14 cellular contexts compared by ENCODE assay signal in the genomic region with DNA sequence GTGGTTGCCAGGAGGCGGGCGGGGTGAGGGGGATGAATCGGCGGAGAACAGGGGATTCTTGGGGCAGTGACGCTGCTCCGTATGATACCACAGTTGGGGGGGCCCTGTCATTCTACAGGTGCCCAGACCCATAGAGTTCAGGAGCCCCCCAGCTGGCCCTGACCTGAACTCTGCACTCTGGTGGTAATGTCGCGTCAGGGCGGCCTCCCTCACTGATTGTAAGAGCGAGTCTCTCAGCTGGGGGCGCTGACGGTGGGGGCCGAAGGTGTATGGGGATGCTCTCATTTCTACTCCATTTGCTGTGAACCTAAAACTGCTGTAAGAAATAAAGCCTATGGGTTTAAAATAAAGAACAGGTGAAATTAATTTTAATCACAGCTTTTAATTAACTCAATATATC.
DNase-seq lines count a peak whose midpoint lies in the region; FAIRE-seq and TF ChIP-seq lines count a peak whose summit lies in the region.
"Had no signal": no experiment of that assay in that cellular context is flagged by ENCODE, and none has a peak within 500 bp of the region (broad histone marks: within the 10 kb centered on the region; RNA-seq: fewer than 3 reads in every experiment).

No MANE protein-coding gene starts in this region.

- H3K9ac ChIP-seq in H9 (ENCODE audit: extremely low read depth, insufficient read length, low read length) (no peak overlapping the region), H1 (replicated peaks in 1 of 4; ENCODE audit: extremely low read depth in 1 of 4, low read depth in 3 of 4, low read length in 3 of 4) (no peak overlapping the region)
- H3K9ac ChIP-seq: BLaER1 had no signal

- H3K27me3 Mint-ChIP-seq in H9 (ENCODE audit: low read depth) (peaks cover 7% of the 10 kb centered on the region; the same call in 1 of the 2 replicates), Caco-2 (ENCODE audit: insufficient read depth, unreplicated experiment) (no peaks in the 10 kb centered on the region), Calu3 (ENCODE audit: unreplicated experiment) (peaks cover 90% of the 10 kb centered on the region)

- H3K23me2 ChIP-seq in H9 (ENCODE audit: insufficient read length, low read depth, low read length, poor library complexity, severe bottlenecking) (no peaks in the 10 kb centered on the region), H1 (ENCODE audit: low read depth, low read length) (no peaks in the 10 kb centered on the region; the same call in 1 of the 2 replicates)

- H2AFZ ChIP-seq in H9 (ENCODE audit: low read length) = no peak overlapping the region
- H2AFZ ChIP-seq in H1 (ENCODE audit: low read length) = no peak overlapping the region

- H3K27me3 ChIP-seq in DOHH2 (ENCODE audit: control insufficient read depth, low read length) (no peaks in the 10 kb centered on the region), H9 (ENCODE audit: insufficient read depth, low read length) (no peaks in the 10 kb centered on the region), H1 (replicated peaks in 1 of 4; ENCODE audit: control insufficient read depth in 3 of 4, extremely low read depth in 1 of 4, insufficient read depth in 3 of 4, low read length in 3 of 4) (no peaks in the 10 kb centered on the region), Caco-2 (replicated peaks; ENCODE audit: control insufficient read depth, insufficient read depth, low read length) (no peaks in the 10 kb centered on the region)

- CTCF ChIA-PET in H1 (lab: Charles Lee; ENCODE audit: partially characterized antibody) = interaction anchor here (0.5 to 1.4 kb wide), 7 partner anchors 9 to 619 kb away, joined by 3 to 6 read pairs (median 3); no protein-coding TSS in a partner anchor
- CTCF ChIA-PET in Caco-2 (lab: Charles Lee) = no interaction called here
- CTCF ChIA-PET in Calu3 (lab: Charles Lee) = no interaction called here

- H3K4me1 ChIP-seq in DOHH2 (ENCODE audit: control insufficient read depth, low read length) = peaks cover 30% of the 10 kb centered on the region
- no peaks in the 10 kb centered on the region for H3K4me1 ChIP-seq in H9 (ENCODE audit: insufficient read depth, low read length)
- peaks cover 4 to 17% (median 11%) of the 10 kb centered on the region in 4 experiments for H3K4me1 ChIP-seq in H1 (replicated peaks in 1 of 4; ENCODE audit: control insufficient read depth in 3 of 4, insufficient read depth in 4 of 4, low read length in 3 of 4)
- H3K4me1 ChIP-seq in Caco-2 = no peaks in the 10 kb centered on the region
- H3K4me1 ChIP-seq: A549 had no signal

- no peaks in the 10 kb centered on the region for H3F3A ChIP-seq in DOHH2 (ENCODE audit: control insufficient read depth, insufficient read depth)

- no peak overlapping the region for H3K27ac ChIP-seq in DOHH2 (ENCODE audit: low read depth, low read length)
- H3K27ac ChIP-seq in H9 (ENCODE audit: insufficient read length, low read depth, low read length) = no peak overlapping the region
- no peak overlapping the region for H3K27ac ChIP-seq in H1 (ENCODE audit: low read depth, low read length)
- H3K27ac ChIP-seq: A549, BLaER1 had no signal

- no peak overlapping the region for H4K91ac ChIP-seq in H9 (ENCODE audit: insufficient read length, low read depth, low read length)
- no peak overlapping the region for H4K91ac ChIP-seq in H1 (replicated peaks; ENCODE audit: insufficient read length, low read length)

- H2BK20ac ChIP-seq in H9 (ENCODE audit: low read depth, low read length, poor library complexity, severe bottlenecking) (no peak overlapping the region), H1 (ENCODE audit: low read length) (no peak overlapping the region)

- H4K8ac ChIP-seq in H9 (replicated peaks; ENCODE audit: insufficient read length, low read depth, low read length) (no peak overlapping the region), H1 (ENCODE audit: extremely low read depth, insufficient read depth, low read length) (no peak overlapping the region)

- H3K36me3 ChIP-seq in DOHH2 (ENCODE audit: control insufficient read depth, low read length) (no peaks in the 10 kb centered on the region), H1 (ENCODE audit: control insufficient read depth in 2 of 4, insufficient read depth in 4 of 4, low read length in 3 of 4) (no peaks in the 10 kb centered on the region), Caco-2 (ENCODE audit: control insufficient read depth, insufficient read depth, low read length) (no peaks in the 10 kb centered on the region)

- no peaks in the 10 kb centered on the region for H3K79me2 ChIP-seq in DOHH2 (ENCODE audit: control insufficient read depth, low read length)
- H3K79me2 ChIP-seq in H9 (ENCODE audit: insufficient read depth, low read length) = no peaks in the 10 kb centered on the region
- H3K79me2 ChIP-seq in H1 (ENCODE audit: control insufficient read depth in 1 of 2, insufficient read depth in 2 of 2, low read length in 2 of 2) = no peaks in the 10 kb centered on the region

- H3K9me3 Mint-ChIP-seq in H9 (no peaks in the 10 kb centered on the region), Caco-2 (ENCODE audit: unreplicated experiment) (no peaks in the 10 kb centered on the region), Calu3 (ENCODE audit: low read depth, unreplicated experiment) (no peaks in the 10 kb centered on the region)

- H3K23ac ChIP-seq in H9 (ENCODE audit: insufficient read length, low read depth, low read length) (no peak overlapping the region), H1 (ENCODE audit: insufficient read length) (no peak overlapping the region)

- H4K5ac ChIP-seq in H9 (ENCODE audit: insufficient read length, low read depth, low read length) (no peak overlapping the region), H1 (ENCODE audit: insufficient read length, low read depth, low read length) (no peak overlapping the region)

- TF ChIP-seq CTCF in DOHH2 (IDR thresholded peaks at IDR 0.05; ENCODE audit: low read depth, low read length, poor library complexity, severe bottlenecking) (peak; percentile 38), H9 (conservative IDR thresholded peaks at IDR 0.05) (peak; percentile 57), H1 (IDR thresholded peaks at IDR 0.05; ENCODE audit: control extremely low read depth in 1 of 3, insufficient read depth in 1 of 3, low read depth in 1 of 3, low read length in 3 of 3) (peak in 2 of 3 experiments; percentile 26 to 46; a peak in 3 of 4 replicates), Caco-2 (IDR thresholded peaks at IDR 0.05; ENCODE audit: insufficient read depth in 1 of 2, low read depth in 1 of 2, low read length in 1 of 2, severe bottlenecking in 1 of 2, unreplicated experiment in 1 of 2) (peak in 1 of 2 experiments; percentile 1), Calu3 (IDR thresholded peaks at IDR 0.05; ENCODE audit: unreplicated experiment) (no peak)

- no peaks in the 10 kb centered on the region for H4K20me1 ChIP-seq in DOHH2 (ENCODE audit: control insufficient read depth, insufficient read depth, low read depth, low read length)
- H4K20me1 ChIP-seq in H9 (ENCODE audit: control insufficient read depth, insufficient read depth, insufficient read length) = no peaks in the 10 kb centered on the region
- H4K20me1 ChIP-seq in H1 (replicated peaks in 1 of 2; ENCODE audit: control insufficient read depth in 1 of 2, insufficient read depth in 2 of 2, low read length in 2 of 2) = no peaks in the 10 kb centered on the region

- no peak overlapping the region for H3K4ac ChIP-seq in H9 (ENCODE audit: low read depth, low read length)
- H3K4ac ChIP-seq in H1 (replicated peaks; ENCODE audit: insufficient read length, low read depth, low read length) = no peak overlapping the region

- H2AK5ac ChIP-seq in H9 (ENCODE audit: insufficient read length, low read length) (no peak overlapping the region), H1 (ENCODE audit: low read depth, low read length) (no peak overlapping the region)

- H3K56ac ChIP-seq in H9 (ENCODE audit: insufficient read length, low read depth, low read length) (no peak overlapping the region), H1 (replicated peaks; ENCODE audit: insufficient read length, low read depth, low read length) (no peak overlapping the region)

- no peaks in the 10 kb centered on the region for H3K9me3 ChIP-seq in DOHH2 (ENCODE audit: control insufficient read depth, insufficient read depth, low read length)
- H3K9me3 ChIP-seq in H9 (ENCODE audit: control insufficient read depth, low read depth, low read length) = no peaks in the 10 kb centered on the region
- no peaks in the 10 kb centered on the region for H3K9me3 ChIP-seq in H1 (ENCODE audit: insufficient read depth in 2 of 2, low read depth in 1 of 2, low read length in 1 of 2)
- H3K9me3 ChIP-seq in Caco-2 = no peaks in the 10 kb centered on the region
- H3K9me3 ChIP-seq: A549, BLaER1 had no signal

- H3K4me1 Mint-ChIP-seq in H9 (peaks cover 26 to 40% of the 10 kb centered on the region in 2 experiments), Caco-2 (ENCODE audit: low read depth, unreplicated experiment) (no peaks in the 10 kb centered on the region), Calu3 (ENCODE audit: low read depth, unreplicated experiment) (no peaks in the 10 kb centered on the region)

- H2BK12ac ChIP-seq in H9 (ENCODE audit: insufficient read length, low read depth, low read length) (no peak overlapping the region), H1 (ENCODE audit: low read depth, low read length) (no peak overlapping the region)

- H3K4me3 Mint-ChIP-seq in H9 (no peak overlapping the region; a peak in 1 of 5 replicates), Caco-2 (ENCODE audit: unreplicated experiment) (no peak overlapping the region), Calu3 (ENCODE audit: low read depth, unreplicated experiment) (no peak overlapping the region)
- H3K4me3 Mint-ChIP-seq: CD8-positive, alpha-beta memory T cell had no signal

- FAIRE-seq in H1 (lab: Jason Lieb, UNC) = no peak
- FAIRE-seq: A549, GM12891, K562 had no signal

- no peak overlapping the region for H3K14ac ChIP-seq in H9 (ENCODE audit: insufficient read depth, low read length)
- H3K14ac ChIP-seq in H1 (ENCODE audit: insufficient read length) = no peak overlapping the region

- BruUV-seq in Caco-2 (replicated peaks; lab: Mats Ljungman, UMichigan) (no TSS peak), Calu3 (replicated peaks; lab: Mats Ljungman, UMichigan) (no TSS peak)

- H3T11ph ChIP-seq in H9 (ENCODE audit: low read length) = no peak overlapping the region

- H2BK5ac ChIP-seq in H9 (ENCODE audit: insufficient read length, low read length) (no peak overlapping the region), H1 (ENCODE audit: low read depth, low read length) (no peak overlapping the region)

- H3K4me2 ChIP-seq in DOHH2 (ENCODE audit: low read length) (no peak overlapping the region), H9 (ENCODE audit: insufficient read depth, insufficient read length, low read length) (no peak overlapping the region), H1 (ENCODE audit: insufficient read depth in 1 of 2, low read depth in 2 of 2, low read length in 2 of 2) (no peak overlapping the region)
- H3K4me2 ChIP-seq: A549, BLaER1 had no signal

- H2BK15ac ChIP-seq in H9 (ENCODE audit: low read depth, low read length) (no peak overlapping the region), H1 (ENCODE audit: low read length) (no peak overlapping the region)

- H3K79me1 ChIP-seq in H9 (ENCODE audit: insufficient read depth, low read depth, low read length, poor library complexity, severe bottlenecking) (no peaks in the 10 kb centered on the region), H1 (ENCODE audit: low read depth, low read length) (no peaks in the 10 kb centered on the region)

- H3K27ac Mint-ChIP-seq in H9 = no peak overlapping the region
- H3K27ac Mint-ChIP-seq in Caco-2 (ENCODE audit: unreplicated experiment) = no peak overlapping the region
- no peak overlapping the region for H3K27ac Mint-ChIP-seq in Calu3 (ENCODE audit: unreplicated experiment)

- H3K4me3 ChIP-seq in DOHH2 (ENCODE audit: low read length) = no peak overlapping the region
- H3K4me3 ChIP-seq in H1 (ENCODE audit: extremely low read depth in 1 of 4, insufficient read depth in 2 of 4, low read depth in 3 of 4, low read length in 4 of 4) = no peak overlapping the region
- H3K4me3 ChIP-seq in Caco-2 (ENCODE audit: low read depth, low read length) = no peak overlapping the region
- H3K4me3 ChIP-seq: A549, BLaER1, K562 had no signal

- TF ChIP-seq EP300 in H1 (IDR thresholded peaks at IDR 0.05; ENCODE audit: borderline replicate concordance in 1 of 2, low read depth in 2 of 2, low read length in 2 of 2) = no peak

- POLR2A ChIA-PET in H1 (lab: Charles Lee; ENCODE audit: partially characterized antibody) (interaction anchor here (0.7 kb wide), 1 partner anchor 11 kb away, joined by 3 read pairs; no protein-coding TSS in a partner anchor), Caco-2 (lab: Charles Lee) (no interaction called here)

- H3K9me2 ChIP-seq in DOHH2 (replicated peaks; ENCODE audit: control insufficient read depth, low read length) = no peaks in the 10 kb centered on the region

- WGBS in H9 (ENCODE audit: extremely low coverage, insufficient read length, low lambda C conversion rate) = no CpG with 5 or more reads among the region's 13 CpGs
- 74% methylated on average over 13 of the region's 13 CpGs; no CpG with 5 or more reads in 1 of the 2 experiments for WGBS in H1 (ENCODE audit: extremely low coverage in 1 of 2, insufficient coverage in 1 of 2, insufficient read length in 1 of 2, insufficient replicate concordance in 2 of 2, low coverage in 1 of 2, low lambda C conversion rate in 2 of 2, missing lambda C conversion rate in 1 of 2), 2 experiments

- TF ChIP-seq POLR2A in H1 (IDR thresholded peaks at IDR 0.05; ENCODE audit: control extremely low read depth in 1 of 2, low read depth in 2 of 2, low read length in 2 of 2) = no peak

- no peak overlapping the region for H2BK120ac ChIP-seq in H9 (ENCODE audit: low read depth, low read length, poor library complexity, severe bottlenecking)
- H2BK120ac ChIP-seq in H1 (replicated peaks; ENCODE audit: low read depth, low read length) = no peak overlapping the region

- H3K36me3 Mint-ChIP-seq in H9 (ENCODE audit: insufficient read depth in 1 of 3, low read depth in 3 of 3) (no peaks in the 10 kb centered on the region), Caco-2 (ENCODE audit: insufficient read depth, unreplicated experiment) (no peaks in the 10 kb centered on the region), Calu3 (ENCODE audit: insufficient read depth, unreplicated experiment) (no peaks in the 10 kb centered on the region)
- H3K36me3 Mint-ChIP-seq: CD8-positive, alpha-beta memory T cell had no signal

- H3K18ac ChIP-seq in H9 (ENCODE audit: insufficient read length, low read depth, low read length) = no peak overlapping the region
- H3K18ac ChIP-seq in H1 (ENCODE audit: extremely low read depth, low read length) = no peak overlapping the region

- intact Hi-C loops in Caco-2 (cut with micrococcal nuclease; ENCODE audit: unreplicated experiment) = no loop called here
- intact Hi-C loops in Calu3 (cut with micrococcal nuclease; ENCODE audit: unreplicated experiment) = no loop called here

- DNase-seq in H9 = no peak
- DNase-seq in H1 (ENCODE audit: low read depth in 1 of 2, low spot score in 2 of 2) = no peak
- DNase-seq in iPS-NIHi7 (ENCODE audit: extremely low spot score) = peak; percentile 49
- DNase-seq in Caco-2 = no peak
- DNase-seq in Calu3 = no peak
- DNase-seq in stimulated activated CD4-positive, alpha-beta T cell treated with anti-CD3 and anti-CD28 coated beads, Interleukin-4, amount 100 ng/mL, for 4 hours = no peak
- DNase-seq in AML-193 (lab: John Stamatoyannopoulos, UW) = no peak
- DNase-seq: CD8-positive, alpha-beta memory T cell; Karpas-422 had no signal

- peak in 1 of 2 experiments; percentile 44; a peak in 1 of 4 replicates for TF ChIP-seq RAD21 in H1 (IDR thresholded peaks at IDR 0.05 in 1 of 2, conservative IDR thresholded peaks at IDR 0.05 in 1 of 2; ENCODE audit: low read depth in 2 of 2, low read length in 2 of 2)
